ENCODE assay signal across 8 cellular contexts in the genomic region with DNA sequence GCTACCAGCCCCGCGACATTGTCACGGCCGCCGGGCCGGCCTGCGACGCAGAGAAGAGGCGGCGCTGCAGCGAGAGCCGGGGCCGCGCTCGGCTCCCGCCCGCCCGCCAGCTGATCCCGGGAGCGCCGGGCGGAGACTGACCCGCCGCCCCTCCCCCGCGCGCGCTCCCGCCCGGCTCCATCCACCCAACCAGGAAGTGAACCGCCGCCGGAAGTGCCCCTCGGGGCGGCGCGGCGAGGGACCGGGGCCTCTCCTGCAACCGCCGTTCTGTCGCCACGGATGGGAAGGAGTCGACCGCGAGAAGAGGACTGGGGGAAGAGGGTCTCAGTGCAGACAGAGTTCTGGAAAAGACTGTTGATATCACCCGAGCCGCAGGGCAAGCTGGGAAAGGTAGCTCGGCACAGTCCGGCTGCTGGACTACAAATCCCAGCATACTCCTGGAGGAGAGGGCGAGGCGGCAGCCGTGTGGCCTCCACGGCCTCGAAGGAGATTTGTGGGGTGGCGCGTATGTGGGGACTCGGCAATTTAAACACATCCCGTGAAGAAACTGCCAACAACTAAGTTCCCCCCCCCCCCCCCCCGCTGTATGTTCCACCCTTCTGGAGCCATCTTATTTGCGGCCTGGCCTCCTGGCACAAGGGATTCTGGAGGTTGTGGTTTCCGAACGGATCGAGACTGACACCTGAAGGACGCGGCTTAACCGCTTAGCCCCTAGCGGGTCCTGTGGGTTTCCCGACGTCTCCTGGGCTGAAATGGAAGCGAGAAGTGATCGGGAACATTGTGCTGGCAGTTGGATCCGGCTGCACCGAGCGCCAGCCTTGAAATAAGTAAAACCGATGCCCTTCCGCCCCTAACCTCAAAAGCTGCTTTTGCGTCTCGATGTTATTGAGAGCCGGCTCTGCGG. TPM values are rescaled to one million over a fixed set of nuclear protein-coding genes. Genes with fewer than 3 reads are reported as not detected.
DNase-seq lines count a peak whose midpoint lies in the region; ATAC-seq and TF ChIP-seq lines count a peak whose summit lies in the region.

Gene AAK1 (minus strand): TSS at position 138 of the 904 bp plus-strand sequence. CDS start 699 bp downstream, outside the sequence.

- peak within 1 kb of the TSS; percentile 97 to 99 for H3K27ac ChIP-seq in coronary artery

- ATAC-seq in HG03457 (IDR thresholded peaks at IDR 0.05; ENCODE audit: unreplicated experiment): peak; percentile 35
- ATAC-seq in left colon: peak; percentile 92

- peak within 1 kb of the TSS; percentile 94 for H3K4me3 ChIP-seq in coronary artery

- intact Hi-C loops in left colon (cut with DNase I, micrococcal nuclease): no loop called here

- DNase-seq in AML-193 (lab: John Stamatoyannopoulos, UW): peak; percentile 86 to 87
- DNase-seq in GM19238 (ENCODE audit: insufficient read length, low spot score): peak; percentile 74
- peak; percentile 85 for DNase-seq in NCI-H526 treated with DMSO at 0.1 percent for 48 hours (lab: John Stamatoyannopoulos, UW)
- peak; percentile 91 for DNase-seq in activated CD4-positive, alpha-beta T cell treated with anti-CD3 and anti-CD28 coated beads for 48 hours
- DNase-seq in coronary artery (ENCODE audit: low spot score): peak; percentile 92
- peak; percentile 88 to 92 for DNase-seq in left colon
- DNase-seq in stimulated activated CD4-positive, alpha-beta T cell treated with anti-CD3 and anti-CD28 coated beads, Interleukin-1b, Interleukin-23, amount 100 ng/mL, for 4 hours (ENCODE audit: low read depth in 2 of 2): peak; percentile 58 to 84

- TF ChIP-seq CTCF in coronary artery (IDR thresholded peaks at IDR 0.05): no peak

RNA-seq across cellular contexts. Expression of gene AAK1, which starts in this region (rescaled TPM):
- total RNA-seq in left colon: 10 to 100 TPM; 59.5 to 61.5 TPM

Comparison
In these comparisons a context has a peak if more than half of its experiments do, and no peak if none do; other contexts are left out.
1. Peak in every context shown above with its lines: DNase-seq, ATAC-seq, H3K4me3 ChIP-seq and H3K27ac ChIP-seq.